ENCODE assay signal across 31 cellular contexts in genomic region chr21:26135520-26135919, GRCh38.
"Had no signal": no experiment of that assay in that cellular context is flagged by ENCODE, and none has a peak within 500 bp of the region (broad histone marks: within the 10 kb centered on the region; RNA-seq: fewer than 3 reads in every experiment).

No MANE protein-coding gene starts in this region.

- H3K4me3 ChIP-seq: colonic mucosa, esophagus muscularis mucosa, gastroesophageal sphincter, heart right ventricle, left ventricle myocardium inferior, lower lobe of right lung, ovary, psoas muscle, sigmoid colon, testis, tibial artery, upper lobe of left lung had no signal

- H3K4me1 ChIP-seq: psoas muscle had no signal

- H3K27ac ChIP-seq: colonic mucosa, esophagus muscularis mucosa, foreskin keratinocyte, gastroesophageal sphincter, heart right ventricle, left ventricle myocardium inferior, lower lobe of right lung, ovary, psoas muscle, sigmoid colon, testis, tibial artery, upper lobe of left lung had no signal

- H3K36me3 ChIP-seq: colonic mucosa, esophagus muscularis mucosa, gastroesophageal sphincter, heart right ventricle, left ventricle myocardium inferior, lower lobe of right lung, ovary, sigmoid colon, tibial artery, upper lobe of left lung had no signal

- ATAC-seq: foreskin keratinocyte; gastroesophageal sphincter; heart right ventricle; left colon; lower lobe of right lung; natural killer cell; psoas muscle; right cardiac atrium; stimulated activated memory B cell treated with anti-CD40 and anti-IgM and Interleukin-4, amounts not matched to agents 10 μg/mL and 1 μg/mL and 100 μg/mL, for 72 hours; stimulated activated naive CD8-positive, alpha-beta T cell treated with anti-CD3 and anti-CD28 coated beads, Interleukin-15, Interleukin-2, amounts not matched to agents 100 U/mL and 50 U/mL, for 24 hours had no signal

- H3K27me3 ChIP-seq: colonic mucosa, esophagus muscularis mucosa, foreskin keratinocyte, gastroesophageal sphincter, heart right ventricle, ovary, sigmoid colon, testis, tibial artery, upper lobe of left lung had no signal

- FAIRE-seq: endothelial cell of umbilical vein, urothelium cell line had no signal

- DNase-seq: colonic mucosa; effector CD8-positive, alpha-beta T cell; foreskin keratinocyte; glutamatergic neuron; heart right ventricle; hippocampal formation; immature natural killer cell; islet precursor cell; kidney glomerular epithelial cell; left colon; left ventricle myocardium inferior; lower lobe of right lung; natural killer cell; occipital lobe; ovary; posterior cingulate gyrus; psoas muscle; right cardiac atrium; sigmoid colon; stimulated activated CD4-positive, alpha-beta T cell treated with anti-CD3 and anti-CD28 coated beads, Interleukin-2, amount 100 ng/mL, for 24 hours; stimulated activated CD4-positive, alpha-beta T cell treated with anti-CD3 and anti-CD28 coated beads, Interleukin-4, amount 100 ng/mL, for 24 hours; stimulated activated naive CD8-positive, alpha-beta T cell treated with anti-CD3 and anti-CD28 coated beads, Interleukin-15, Interleukin-2, amounts not matched to agents 100 U/mL and 50 U/mL, for 24 hours; substantia nigra; testis; tibial artery; upper lobe of left lung had no signal

- H3K9me3 ChIP-seq: colonic mucosa, esophagus muscularis mucosa, gastroesophageal sphincter, heart right ventricle, left ventricle myocardium inferior, lower lobe of right lung, ovary, psoas muscle, sigmoid colon, testis, tibial artery, upper lobe of left lung had no signal
